In genomic region chr15:77942611-77943211, GRCh38 we compare ENCODE assay signal across 28 cellular contexts.
DNase-seq lines count a peak whose midpoint lies in the region; ATAC-seq, FAIRE-seq and TF ChIP-seq lines count a peak whose summit lies in the region.
"Had no signal": no experiment of that assay in that cellular context is flagged by ENCODE, and none has a peak within 500 bp of the region (broad histone marks: within the 10 kb centered on the region; RNA-seq: fewer than 3 reads in every experiment).

No MANE protein-coding gene starts in this region.

- no peak overlapping the region for H2BK120ac ChIP-seq in neuronal stem cell (ENCODE audit: low read depth, low read length)

- H3K9ac ChIP-seq in endodermal cell (ENCODE audit: extremely low read depth, low read length, poor library complexity, severe bottlenecking) (no peak overlapping the region), neuronal stem cell (ENCODE audit: low read depth, low read length, poor library complexity) (no peak overlapping the region)
- H3K9ac ChIP-seq: KMS-11 had no signal

- H3K18ac ChIP-seq in neuronal stem cell (ENCODE audit: low read length), result no peak overlapping the region

- H3K27ac ChIP-seq in CD4-positive, alpha-beta T cell (ENCODE audit: low read depth, low read length), result no peak overlapping the region
- H3K27ac ChIP-seq in endodermal cell (ENCODE audit: low read depth, low read length) (no peak overlapping the region), neuronal stem cell (replicated peaks; ENCODE audit: low read length) (no peak overlapping the region)
- H3K27ac ChIP-seq: 22Rv1, KMS-11, RWPE1 had no signal

- H3K9me3 ChIP-seq in CD4-positive, alpha-beta T cell (ENCODE audit: control insufficient read depth, low read length), result no peaks in the 10 kb centered on the region
- no peaks in the 10 kb centered on the region for H3K9me3 ChIP-seq in endodermal cell (ENCODE audit: control insufficient read depth, low read length)
- H3K9me3 ChIP-seq in neuronal stem cell (replicated peaks in 1 of 2; ENCODE audit: control insufficient read depth in 2 of 2, insufficient read depth in 1 of 2, low read depth in 1 of 2, low read length in 2 of 2), result no peaks in the 10 kb centered on the region

- no peak overlapping the region for H2AFZ ChIP-seq in neuronal stem cell (ENCODE audit: low read length)

- H3K4me1 ChIP-seq in endodermal cell (ENCODE audit: control insufficient read depth, insufficient read depth, low read length) (no peaks in the 10 kb centered on the region), neuronal stem cell (ENCODE audit: control insufficient read depth in 2 of 2, insufficient read depth in 1 of 2, low read depth in 1 of 2, low read length in 2 of 2) (peaks cover 5% of the 10 kb centered on the region in 2 donors)

- H3K4me3 ChIP-seq in endodermal cell (ENCODE audit: low read length) (no peak overlapping the region), neuronal stem cell (ENCODE audit: low read length in 2 of 2) (no peak overlapping the region)

- H4K91ac ChIP-seq in neuronal stem cell (ENCODE audit: low read depth, low read length, poor library complexity), result no peak overlapping the region

- H3K27me3 ChIP-seq in CD4-positive, alpha-beta T cell (ENCODE audit: control insufficient read depth, insufficient read depth, low read length), result no peaks in the 10 kb centered on the region
- H3K27me3 ChIP-seq in endodermal cell (ENCODE audit: control insufficient read depth, insufficient read depth, low read length, poor library complexity, severe bottlenecking) (no peaks in the 10 kb centered on the region), neuronal stem cell (ENCODE audit: control insufficient read depth in 3 of 3, insufficient read depth in 3 of 3, low read depth in 1 of 3, low read length in 3 of 3) (no peaks in the 10 kb centered on the region)

- no peak for FAIRE-seq in urothelium cell line (lab: Jason Lieb, UNC)
- FAIRE-seq: D721Med, GM19239, HTR-8/SVneo had no signal

- H3K36me3 ChIP-seq in endodermal cell (ENCODE audit: control insufficient read depth, insufficient read depth, low read length), result no peaks in the 10 kb centered on the region
- no peaks in the 10 kb centered on the region for H3K36me3 ChIP-seq in neuronal stem cell (replicated peaks in 1 of 2; ENCODE audit: control insufficient read depth in 2 of 2, insufficient read depth in 2 of 2, low read length in 2 of 2)

- H2BK5ac ChIP-seq in neuronal stem cell (ENCODE audit: low read length), result no peak overlapping the region

- no peak for ATAC-seq in CD4-positive, alpha-beta T cell (ENCODE audit: poor library complexity)
- ATAC-seq in HG02588 (IDR thresholded peaks at IDR 0.05; ENCODE audit: unreplicated experiment), result no peak
- ATAC-seq: Panc1 had no signal

- H3K36me3 Mint-ChIP-seq in T-helper 1 cell treated with Interleukin-12 subunit alpha and Interleukin-12 subunit beta and Interleukin-4 antibody, amounts not matched to agents 30 μg/mL and 1 μg/mL, for 36 hours (ENCODE audit: low read depth), result no peaks in the 10 kb centered on the region
- H3K36me3 Mint-ChIP-seq in CD4-positive, alpha-beta T cell (ENCODE audit: low read depth), result no peaks in the 10 kb centered on the region
- H3K36me3 Mint-ChIP-seq in endodermal cell (ENCODE audit: low read depth), result no peaks in the 10 kb centered on the region
- H3K36me3 Mint-ChIP-seq: CD4-positive, CD25-positive, alpha-beta regulatory T cell; IgD-negative memory B cell had no signal

- TF ChIP-seq CTCF in CD4-positive, alpha-beta T cell (IDR thresholded peaks at IDR 0.05), result no peak
- no peak for TF ChIP-seq CTCF in endodermal cell (conservative IDR thresholded peaks at IDR 0.05)

- no peak for DNase-seq in T-helper 1 cell
- no peak for DNase-seq in CD4-positive, alpha-beta T cell
- DNase-seq in endodermal cell, result peak; percentile 42
- DNase-seq in neuronal stem cell (ENCODE audit: low spot score), result no peak
- DNase-seq in head of caudate nucleus, result no peak
- DNase-seq in urothelium cell line (ENCODE audit: low spot score), result no peak
- DNase-seq: CD4-positive, CD25-positive, alpha-beta regulatory T cell; MM.1S; NCI-H1048; NCI-H1417; NCI-H1694; NCI-H2029 treated with DMSO at 0.1 percent for 48 hours; NCI-H2171; NCI-H226; NCI-H510A; NCI-H69; SHP77 treated with DMSO at 0.1 percent for 48 hours had no signal

- H3K27me3 Mint-ChIP-seq in T-helper 1 cell treated with Interleukin-12 subunit alpha and Interleukin-12 subunit beta and Interleukin-4 antibody, amounts not matched to agents 30 μg/mL and 1 μg/mL, for 36 hours (ENCODE audit: low read depth), result peaks cover 34% of the 10 kb centered on the region
- H3K27me3 Mint-ChIP-seq in CD4-positive, alpha-beta T cell, result peaks cover 12% of the 10 kb centered on the region
- no peaks in the 10 kb centered on the region for H3K27me3 Mint-ChIP-seq in endodermal cell (ENCODE audit: insufficient read depth)

- no peak overlapping the region for H2BK15ac ChIP-seq in neuronal stem cell (ENCODE audit: low read length)

- H3K27ac Mint-ChIP-seq in T-helper 1 cell treated with Interleukin-12 subunit alpha and Interleukin-12 subunit beta and Interleukin-4 antibody, amounts not matched to agents 30 μg/mL and 1 μg/mL, for 36 hours, result peak overlapping the region; percentile 7
- no peak overlapping the region for H3K27ac Mint-ChIP-seq in CD4-positive, alpha-beta T cell
- no peak overlapping the region for H3K27ac Mint-ChIP-seq in endodermal cell
- H3K27ac Mint-ChIP-seq: B cell had no signal

- H3K4me2 ChIP-seq in neuronal stem cell (ENCODE audit: insufficient read depth, low read length, poor library complexity, severe bottlenecking), result no peak overlapping the region
- H3K4me2 ChIP-seq: KMS-11 had no signal

- no peak overlapping the region for H3K4ac ChIP-seq in neuronal stem cell (ENCODE audit: low read length)

- H2BK12ac ChIP-seq in neuronal stem cell (ENCODE audit: low read length), result no peak overlapping the region

- H3K4me1 Mint-ChIP-seq in T-helper 1 cell treated with Interleukin-12 subunit alpha and Interleukin-12 subunit beta and Interleukin-4 antibody, amounts not matched to agents 30 μg/mL and 1 μg/mL, for 36 hours (ENCODE audit: low read depth), result peaks cover 2% of the 10 kb centered on the region
- peaks cover 4% of the 10 kb centered on the region for H3K4me1 Mint-ChIP-seq in CD4-positive, alpha-beta T cell (ENCODE audit: low read depth)
- peaks cover 7% of the 10 kb centered on the region for H3K4me1 Mint-ChIP-seq in endodermal cell

- no peak overlapping the region for H3K14ac ChIP-seq in neuronal stem cell (ENCODE audit: low read length)

- H2AK5ac ChIP-seq in neuronal stem cell (ENCODE audit: low read depth, low read length), result peak overlapping the region; percentile 11

- WGBS in endodermal cell (ENCODE audit: insufficient coverage in 1 of 2, insufficient read length in 1 of 2), 2 experiments, result 91% methylated on average over 6 of the region's 6 CpGs; no CpG with 5 or more reads in 1 of the 2 experiments
- no CpG with 5 or more reads among the region's 6 CpGs for WGBS in neuronal stem cell (ENCODE audit: extremely low coverage in 2 of 2, insufficient read length in 2 of 2, insufficient replicate concordance in 1 of 2), 2 donors

- POLR2A ChIA-PET in CD4-positive, alpha-beta T cell (lab: Charles Lee), result no interaction called here

- CTCF ChIA-PET in CD4-positive, alpha-beta T cell (lab: Charles Lee), result no interaction called here

- H3K9me3 Mint-ChIP-seq in T-helper 1 cell treated with Interleukin-12 subunit alpha and Interleukin-12 subunit beta and Interleukin-4 antibody, amounts not matched to agents 30 μg/mL and 1 μg/mL, for 36 hours, result no peaks in the 10 kb centered on the region
- H3K9me3 Mint-ChIP-seq in CD4-positive, alpha-beta T cell, result no peaks in the 10 kb centered on the region
- H3K9me3 Mint-ChIP-seq in endodermal cell, result no peaks in the 10 kb centered on the region
- H3K9me3 Mint-ChIP-seq: CD4-positive, CD25-positive, alpha-beta regulatory T cell; IgD-negative memory B cell had no signal

- no peak overlapping the region for H3K23ac ChIP-seq in neuronal stem cell (ENCODE audit: low read depth, low read length, poor library complexity)

- H3K79me1 ChIP-seq in neuronal stem cell (ENCODE audit: low read depth, low read length), result no peaks in the 10 kb centered on the region

- intact Hi-C loops in CD4-positive, alpha-beta T cell (cut with DNase I, micrococcal nuclease), result no loop called here
- intact Hi-C loops in head of caudate nucleus (cut with DNase I), result no loop called here

- no peak overlapping the region for H3K4me3 Mint-ChIP-seq in T-helper 1 cell treated with Interleukin-12 subunit alpha and Interleukin-12 subunit beta and Interleukin-4 antibody, amounts not matched to agents 30 μg/mL and 1 μg/mL, for 36 hours
- peak overlapping the region; percentile 51 for H3K4me3 Mint-ChIP-seq in CD4-positive, alpha-beta T cell
- no peak overlapping the region for H3K4me3 Mint-ChIP-seq in endodermal cell

- H4K8ac ChIP-seq in neuronal stem cell (ENCODE audit: low read depth, low read length), result no peak overlapping the region
